In the genomic region with DNA sequence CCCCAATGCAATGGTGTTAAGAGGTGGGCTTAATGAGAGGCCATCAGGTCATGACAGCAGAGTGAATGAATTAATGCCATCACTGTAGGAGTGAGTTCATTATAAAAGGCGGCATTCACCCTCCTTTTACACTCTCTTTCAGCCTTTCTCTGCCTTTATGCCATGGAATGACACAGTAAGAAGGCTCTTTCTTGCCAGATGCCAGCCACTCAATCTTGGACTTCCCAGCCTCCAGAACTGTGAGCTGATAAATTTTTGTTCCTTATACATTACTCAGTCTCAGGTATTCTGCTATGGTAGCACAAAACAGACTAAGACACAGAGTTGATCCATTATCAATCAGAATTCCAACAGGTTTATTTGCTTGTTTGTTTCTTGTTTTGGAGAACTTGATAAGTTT, we compare ENCODE assay signal across 23 cellular contexts. TPM values are rescaled to one million over a fixed set of nuclear protein-coding genes. Genes with fewer than 3 reads are reported as not detected.
"Had no signal": no experiment of that assay in that cellular context is flagged by ENCODE, and none has a peak within 500 bp of the region (broad histone marks: within the 10 kb centered on the region; RNA-seq: fewer than 3 reads in every experiment).

No MANE protein-coding gene starts in this region.

- H3K4me3 Mint-ChIP-seq: activated B cell treated with CpG ODN at 0.5 μM for 24 hours; activated CD4-positive, alpha-beta T cell treated with anti-CD3 and anti-CD28 coated beads, Interleukin-2, amount 10 ng/mL, durations not matched to agents 7 days and 5 days; activated naive CD8-positive, alpha-beta T cell treated with anti-CD3 and anti-CD28 coated beads for 36 hours; activated T-helper 1 cell treated with anti-CD3 and anti-CD28 coated beads, Interleukin-12 subunit alpha, Interleukin-12 subunit beta, Interleukin-2, Interleukin-4 antibody, amounts not matched to agents 30 ng/mL and 10 ng/mL and 1 ng/mL, durations not matched to agents 14 hours and 24 hours and 36 hours had no signal

- H3K36me3 ChIP-seq: esophagus squamous epithelium, pancreas, tibial artery, uterus had no signal

- ATAC-seq: body of pancreas, left ventricle myocardium superior, pancreas had no signal

- H3K4me3 ChIP-seq: body of pancreas, esophagus squamous epithelium, pancreas, tibial artery, uterus had no signal

- DNase-seq: activated B cell treated with CpG ODN at 0.5 μM for 24 hours; activated CD4-positive, alpha-beta T cell treated with anti-CD3 and anti-CD28 coated beads, Interleukin-2, amount 10 ng/mL, durations not matched to agents 7 days and 5 days; activated CD8-positive, alpha-beta memory T cell treated with anti-CD3 and anti-CD28 coated beads for 24 hours; activated naive CD8-positive, alpha-beta T cell treated with anti-CD3 and anti-CD28 coated beads for 36 hours; amygdala; body of pancreas; cortex of kidney; effector CD4-positive, alpha-beta T cell; esophagus squamous epithelium; kidney glomerular epithelial cell; left ventricle myocardium superior; pancreas; stimulated activated CD4-positive, alpha-beta T cell treated with anti-CD3 and anti-CD28 coated beads, Interleukin-15, amount 100 ng/mL, for 24 hours; stimulated activated CD4-positive, alpha-beta T cell treated with anti-CD3 and anti-CD28 coated beads, Interleukin-4, amount 100 ng/mL, for 1 hour; stimulated activated naive CD4-positive, alpha-beta T cell; tibial artery; uterus had no signal

- H3K27me3 Mint-ChIP-seq: activated B cell treated with CpG ODN at 0.5 μM for 24 hours; activated CD4-positive, alpha-beta T cell treated with anti-CD3 and anti-CD28 coated beads, Interleukin-2, amount 10 ng/mL, durations not matched to agents 7 days and 5 days; activated naive CD8-positive, alpha-beta T cell treated with anti-CD3 and anti-CD28 coated beads for 36 hours had no signal

- H3K27me3 ChIP-seq: body of pancreas, esophagus squamous epithelium, pancreas, tibial artery, uterus had no signal

- H3K9me3 ChIP-seq: body of pancreas, esophagus squamous epithelium, pancreas, tibial artery, uterus had no signal

- H3K27ac ChIP-seq: body of pancreas had no signal

- H3K4me1 ChIP-seq: uterus had no signal

- H3K9me3 Mint-ChIP-seq: activated B cell treated with CpG ODN at 0.5 μM for 24 hours; activated CD4-positive, alpha-beta T cell treated with anti-CD3 and anti-CD28 coated beads, Interleukin-2, amount 10 ng/mL, durations not matched to agents 7 days and 5 days; activated naive CD8-positive, alpha-beta T cell treated with anti-CD3 and anti-CD28 coated beads for 36 hours; activated T-helper 1 cell treated with anti-CD3 and anti-CD28 coated beads, Interleukin-12 subunit alpha, Interleukin-12 subunit beta, Interleukin-2, Interleukin-4 antibody, amounts not matched to agents 30 ng/mL and 10 ng/mL and 1 ng/mL, durations not matched to agents 14 hours and 24 hours and 36 hours had no signal

- H3K27ac Mint-ChIP-seq: activated B cell treated with CpG ODN at 0.5 μM for 24 hours; activated CD4-positive, alpha-beta T cell treated with anti-CD3 and anti-CD28 coated beads, Interleukin-2, amount 10 ng/mL, durations not matched to agents 7 days and 5 days; activated naive CD8-positive, alpha-beta T cell treated with anti-CD3 and anti-CD28 coated beads for 36 hours; activated T-helper 1 cell treated with anti-CD3 and anti-CD28 coated beads, Interleukin-12 subunit alpha, Interleukin-12 subunit beta, Interleukin-2, Interleukin-4 antibody, amounts not matched to agents 30 ng/mL and 10 ng/mL and 1 ng/mL, durations not matched to agents 14 hours and 24 hours and 36 hours had no signal

RNA-seq across cellular contexts. Expression of a gene that starts 36.2 kb away (rescaled TPM):
- total RNA-seq: activated B cell treated with CpG ODN at 0.5 μM for 24 hours; activated CD4-positive, alpha-beta T cell treated with anti-CD3 and anti-CD28 coated beads, Interleukin-2, amount 10 ng/mL, durations not matched to agents 7 days and 5 days; activated naive CD8-positive, alpha-beta T cell treated with anti-CD3 and anti-CD28 coated beads for 36 hours; activated T-helper 1 cell treated with anti-CD3 and anti-CD28 coated beads, Interleukin-12 subunit alpha, Interleukin-12 subunit beta, Interleukin-2, Interleukin-4 antibody, amounts not matched to agents 30 ng/mL and 10 ng/mL and 1 ng/mL, durations not matched to agents 14 hours and 24 hours and 36 hours; body of pancreas; endothelial cell of umbilical vein; esophagus squamous epithelium; fibroblast of villous mesenchyme; left ventricle myocardium superior; mesenteric fat pad; pancreas; subcutaneous adipose tissue; T-helper 2 cell treated with Interferon-gamma antibody and Interleukin-4, amounts not matched to agents 100 ng/mL and 5 ng/mL, for 36 hours; uterus had no signal
- polyA plus RNA-seq: endothelial cell of umbilical vein, pancreas had no signal

RNA-seq across cellular contexts. Expression of a gene that starts 55.8 kb away (rescaled TPM):
- total RNA-seq: activated B cell treated with CpG ODN at 0.5 μM for 24 hours; activated CD4-positive, alpha-beta T cell treated with anti-CD3 and anti-CD28 coated beads, Interleukin-2, amount 10 ng/mL, durations not matched to agents 7 days and 5 days; activated naive CD8-positive, alpha-beta T cell treated with anti-CD3 and anti-CD28 coated beads for 36 hours; activated T-helper 1 cell treated with anti-CD3 and anti-CD28 coated beads, Interleukin-12 subunit alpha, Interleukin-12 subunit beta, Interleukin-2, Interleukin-4 antibody, amounts not matched to agents 30 ng/mL and 10 ng/mL and 1 ng/mL, durations not matched to agents 14 hours and 24 hours and 36 hours; body of pancreas; endothelial cell of umbilical vein; esophagus squamous epithelium; fibroblast of villous mesenchyme; left ventricle myocardium superior; mesenteric fat pad; pancreas; subcutaneous adipose tissue; T-helper 2 cell treated with Interferon-gamma antibody and Interleukin-4, amounts not matched to agents 100 ng/mL and 5 ng/mL, for 36 hours; uterus had no signal
- polyA plus RNA-seq: endothelial cell of umbilical vein, pancreas had no signal
